In genomic region chr22:50199836-50200332, GRCh38 we compare ENCODE assay signal across 6 cellular contexts. TPM values are rescaled to one million over a fixed set of nuclear protein-coding genes. Genes with fewer than 3 reads are reported as not detected.
DNase-seq lines count a peak whose midpoint lies in the region; ATAC-seq and TF ChIP-seq lines count a peak whose summit lies in the region.

No MANE protein-coding gene starts in this region.

- POLR2A ChIA-PET in CD8-positive, alpha-beta T cell (lab: Charles Lee): interaction anchor here (1.0 kb wide), 1 partner anchor 13 kb away, joined by 3 read pairs; no protein-coding TSS in a partner anchor

- TF ChIP-seq EP300 in transverse colon (IDR thresholded peaks at IDR 0.05; ENCODE audit: low read depth): no peak

- peaks cover 19% of the 10 kb centered on the region for H3K4me1 Mint-ChIP-seq in CD8-positive, alpha-beta T cell (ENCODE audit: low read depth)

- peak overlapping the region; percentile 75 for H3K4me3 Mint-ChIP-seq in CD8-positive, alpha-beta T cell

- ATAC-seq in CD8-positive, alpha-beta T cell: no peak
- ATAC-seq in left ventricle myocardium superior: peak; percentile 14

- no peaks in the 10 kb centered on the region for H3K9me3 ChIP-seq in CD8-positive, alpha-beta T cell (ENCODE audit: low read length)
- H3K9me3 ChIP-seq in transverse colon: no peaks in the 10 kb centered on the region

- in situ Hi-C loops in transverse colon (cut with MboI; ENCODE audit: low pct_ligation_motif_present in 1 of 4, low pct_unique_long_range_greater_than_20kb in 1 of 4, low sequenced_read_pairs in 3 of 4): loop anchor here in 1 of 4 donors (10.0 kb wide), 1 partner anchor 55 kb away; no protein-coding TSS in a partner anchor

- peaks cover 37% of the 10 kb centered on the region for H3K36me3 Mint-ChIP-seq in CD8-positive, alpha-beta T cell

- peaks cover 3% of the 10 kb centered on the region for H3K36me3 ChIP-seq in CD8-positive, alpha-beta T cell (ENCODE audit: insufficient read depth, low read length)
- no peaks in the 10 kb centered on the region for H3K36me3 ChIP-seq in transverse colon

- no peaks in the 10 kb centered on the region for H3K9me3 Mint-ChIP-seq in CD8-positive, alpha-beta T cell

- DNase-seq in CD8-positive, alpha-beta T cell: no peak
- no peak for DNase-seq in left ventricle myocardium superior
- DNase-seq in transverse colon: no peak
- DNase-seq in cerebellum (ENCODE audit: low spot score): no peak
- no peak for DNase-seq in GM19240 (ENCODE audit: insufficient read length, low spot score)

- intact Hi-C loops in CD8-positive, alpha-beta T cell (cut with DNase I, micrococcal nuclease): loop anchor here (1.0 to 5.0 kb wide), 7 partner anchors 9 to 283 kb away; partner anchors contain the start of genes PPP6R2 (in 2 of the 2), ALG12 (in 1 of the 2), CRELD2 (in 1 of the 2) and TRABD (in 1 of the 2)
- intact Hi-C loops in left ventricle myocardium superior (cut with micrococcal nuclease): no loop called here
- intact Hi-C loops in transverse colon (cut with DNase I; ENCODE audit: low total_unique reads): no loop called here

- no peaks in the 10 kb centered on the region for H3K27me3 Mint-ChIP-seq in CD8-positive, alpha-beta T cell (ENCODE audit: low read depth)

- peaks cover 17% of the 10 kb centered on the region for H3K4me1 ChIP-seq in CD8-positive, alpha-beta T cell (ENCODE audit: insufficient read depth, low read length)
- peaks cover 16 to 22% (median 19%) of the 10 kb centered on the region in 4 donors for H3K4me1 ChIP-seq in transverse colon

- CTCF ChIA-PET in CD8-positive, alpha-beta T cell (lab: Charles Lee): no interaction called here

- H3K27me3 ChIP-seq in CD8-positive, alpha-beta T cell (ENCODE audit: insufficient read depth, low read length): no peaks in the 10 kb centered on the region
- H3K27me3 ChIP-seq in transverse colon: no peaks in the 10 kb centered on the region

- WGBS in transverse colon (ENCODE audit: low coverage in 1 of 2), 2 donors: 19% methylated on average over 25 of the region's 25 CpGs; no CpG with 5 or more reads in 1 of the 2 donors

- TF ChIP-seq CTCF in CD8-positive, alpha-beta T cell (IDR thresholded peaks at IDR 0.05): no peak
- TF ChIP-seq CTCF in transverse colon (IDR thresholded peaks at IDR 0.05): no peak

- TF ChIP-seq POLR2A in transverse colon (IDR thresholded peaks at IDR 0.05): no peak

- H3K27ac ChIP-seq in CD8-positive, alpha-beta T cell (ENCODE audit: low read depth, low read length): peak overlapping the region; percentile 77
- H3K27ac ChIP-seq in transverse colon: peak overlapping the region; percentile 81 to 88 (median 86)

- H3K4me3 ChIP-seq in CD8-positive, alpha-beta T cell (ENCODE audit: low read depth, low read length): peak overlapping the region; percentile 68
- peak overlapping the region; percentile 52 to 95 (median 88) for H3K4me3 ChIP-seq in transverse colon

- peak overlapping the region; percentile 84 for H3K27ac Mint-ChIP-seq in CD8-positive, alpha-beta T cell

TF ChIP-seq in PFSK-1, 5 proteins besides CTCF, POLR2A, EP300 and RAD21:
- TF ChIP-seq POLR2AphosphoS5 (IDR thresholded peaks at IDR 0.05; ENCODE audit: low read depth, low read length) (peak; percentile 24; the same call in 1 of the 2 replicates), FOXP2 (optimal IDR thresholded peaks at IDR 0.05; ENCODE audit: borderline replicate concordance, extremely low read depth, extremely low read length, insufficient read depth) (no peak)

RNA-seq across cellular contexts. Expression of gene SELENOO, which starts 0.9 kb away (rescaled TPM):
- total RNA-seq in CD8-positive, alpha-beta T cell: 10 to 100 TPM; 32.7 to 34.6 TPM
- polyA plus RNA-seq in PFSK-1 (2012; ENCODE audit: insufficient read length, low read depth): 38.6 TPM
- total RNA-seq in left ventricle myocardium superior (14.5 TPM), transverse colon (10 to 100 TPM; 27.3 to 91.3 (median 35.1) TPM), cerebellum (10.0 TPM)

RNA-seq across cellular contexts. Expression of gene TRABD, which starts 14.2 kb away (rescaled TPM):
- total RNA-seq in CD8-positive, alpha-beta T cell: 100 to 1,000 TPM; 178 to 187 TPM
- 135 TPM for polyA plus RNA-seq in PFSK-1 (2012; ENCODE audit: insufficient read length, low read depth)
- 23.8 TPM for total RNA-seq in left ventricle myocardium superior
- 100 to 1,000 TPM in 1 of 4 donors, 10 to 100 TPM in 3; 40.6 to 109 (median 69.4) TPM for total RNA-seq in transverse colon
- 5.7 TPM for total RNA-seq in cerebellum

RNA-seq across cellular contexts. Expression of gene PANX2, which starts 29.4 kb away (rescaled TPM):
- total RNA-seq in CD8-positive, alpha-beta T cell: under 1 TPM in 1 of 2 experiments, not detected in 1; 0.16 TPM
- 16.1 TPM for polyA plus RNA-seq in PFSK-1 (2012; ENCODE audit: insufficient read length, low read depth)
- 0.40 TPM for total RNA-seq in left ventricle myocardium superior
- under 1 TPM in 1 of 4 donors, not detected in 3; 0.32 TPM for total RNA-seq in transverse colon
- total RNA-seq in cerebellum: 2.7 TPM

RNA-seq across cellular contexts. Expression of gene TUBGCP6, which starts 44.9 kb away (rescaled TPM):
- total RNA-seq in CD8-positive, alpha-beta T cell: 100 to 1,000 TPM; 121 to 122 TPM
- 18.6 TPM for polyA plus RNA-seq in PFSK-1 (2012; ENCODE audit: insufficient read length, low read depth)
- total RNA-seq in left ventricle myocardium superior (18.4 TPM), transverse colon (100 to 1,000 TPM in 1 of 4 donors, 10 to 100 TPM in 3; 43.8 to 110 (median 73.1) TPM), cerebellum (41.3 TPM)

RNA-seq across cellular contexts. Expression of gene HDAC10, which starts 51.2 kb away (rescaled TPM):
- total RNA-seq in CD8-positive, alpha-beta T cell: 10 to 100 TPM; 81.8 to 82.6 TPM
- 107 TPM for polyA plus RNA-seq in PFSK-1 (2012; ENCODE audit: insufficient read length, low read depth)
- total RNA-seq in left ventricle myocardium superior (12.7 TPM), transverse colon (100 to 1,000 TPM in 2 of 4 donors, 10 to 100 TPM in 2; 66.8 to 618 (median 142) TPM), cerebellum (12.9 TPM)

Comparison
In these comparisons a context has a peak if more than half of its experiments do, and no peak if none do; other contexts are left out.
1. intact Hi-C loops: an anchor here in CD8-positive, alpha-beta T cell (1.0 to 5.0 kb wide); none called in left ventricle myocardium superior and transverse colon.